ENCODE assay signal across 1 cellular context in the genomic region with DNA sequence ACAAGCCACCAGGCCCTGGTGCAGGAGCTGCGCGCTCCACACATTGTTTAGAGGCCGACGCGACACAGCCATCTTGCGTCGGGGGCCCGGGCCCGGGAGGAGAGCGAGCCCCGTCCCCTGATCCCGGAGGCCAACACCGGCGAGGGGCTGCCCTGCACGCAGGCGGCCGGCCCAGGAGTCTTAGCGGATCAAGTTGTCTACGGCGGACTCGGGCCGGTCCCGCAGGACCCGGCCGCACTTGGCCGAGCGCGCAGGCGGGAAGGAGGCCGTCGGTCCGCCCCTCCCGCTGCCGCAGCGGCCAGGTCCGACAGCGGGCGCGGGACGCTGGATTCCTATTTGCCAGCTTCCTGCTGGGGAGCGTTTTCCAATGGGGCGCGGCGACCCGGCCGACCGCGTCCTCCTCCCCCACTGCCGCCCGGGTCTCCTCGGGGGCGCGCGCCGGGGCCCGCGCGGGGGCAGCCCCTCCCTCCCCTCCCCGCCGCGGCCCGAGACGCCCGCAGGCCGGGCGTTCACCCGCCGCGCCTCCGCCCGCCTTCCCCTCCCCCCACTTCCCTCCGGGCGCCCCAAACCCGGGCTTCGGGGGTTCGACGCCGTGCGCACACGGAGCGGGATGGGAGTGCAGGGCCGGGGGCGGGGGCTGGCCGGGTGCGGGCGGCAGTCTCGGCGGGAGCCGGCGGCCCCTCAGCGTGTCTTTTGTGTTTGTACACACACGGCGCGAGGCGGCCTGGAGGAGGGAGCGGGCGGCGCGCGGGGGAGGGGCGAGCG.
TF ChIP-seq lines count a peak whose summit lies in the region.

No MANE protein-coding gene starts in this region.

TF ChIP-seq in K562, 482 proteins besides CTCF, POLR2A, EP300 and RAD21 (continued from another document and continues in another):
- TF ChIP-seq ZNF445 (CRISPR knock-in tag; IDR thresholded peaks at IDR 0.05; ENCODE audit: low read depth) = no peak
- peak; percentile 73 for TF ChIP-seq GABPB1 (CRISPR knock-in tag; IDR thresholded peaks at IDR 0.05)
- TF ChIP-seq TAL1 (IDR thresholded peaks at IDR 0.05) = no peak
- no peak; the same call in 1 of the 2 replicates for TF ChIP-seq MXI1 (IDR thresholded peaks at IDR 0.05; ENCODE audit: low read depth, low read length)
- TF ChIP-seq SRSF7 (optimal IDR thresholded peaks at IDR 0.05; ENCODE audit: low read depth, low read length) = no peak
- TF ChIP-seq, protein P1, sequence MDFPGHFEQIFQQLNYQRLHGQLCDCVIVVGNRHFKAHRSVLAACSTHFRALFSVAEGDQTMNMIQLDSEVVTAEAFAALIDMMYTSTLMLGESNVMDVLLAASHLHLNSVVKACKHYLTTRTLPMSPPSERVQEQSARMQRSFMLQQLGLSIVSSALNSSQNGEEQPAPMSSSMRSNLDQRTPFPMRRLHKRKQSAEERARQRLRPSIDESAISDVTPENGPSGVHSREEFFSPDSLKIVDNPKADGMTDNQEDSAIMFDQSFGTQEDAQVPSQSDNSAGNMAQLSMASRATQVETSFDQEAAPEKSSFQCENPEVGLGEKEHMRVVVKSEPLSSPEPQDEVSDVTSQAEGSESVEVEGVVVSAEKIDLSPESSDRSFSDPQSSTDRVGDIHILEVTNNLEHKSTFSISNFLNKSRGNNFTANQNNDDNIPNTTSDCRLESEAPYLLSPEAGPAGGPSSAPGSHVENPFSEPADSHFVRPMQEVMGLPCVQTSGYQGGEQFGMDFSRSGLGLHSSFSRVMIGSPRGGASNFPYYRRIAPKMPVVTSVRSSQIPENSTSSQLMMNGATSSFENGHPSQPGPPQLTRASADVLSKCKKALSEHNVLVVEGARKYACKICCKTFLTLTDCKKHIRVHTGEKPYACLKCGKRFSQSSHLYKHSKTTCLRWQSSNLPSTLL (IDR thresholded peaks at IDR 0.05) = no peak
- TF ChIP-seq ZNF134 (CRISPR knock-in tag; conservative IDR thresholded peaks at IDR 0.05) = no peak
- no peak for TF ChIP-seq NFE2 (IDR thresholded peaks at IDR 0.05; ENCODE audit: low read depth)
- TF ChIP-seq, protein P2, sequence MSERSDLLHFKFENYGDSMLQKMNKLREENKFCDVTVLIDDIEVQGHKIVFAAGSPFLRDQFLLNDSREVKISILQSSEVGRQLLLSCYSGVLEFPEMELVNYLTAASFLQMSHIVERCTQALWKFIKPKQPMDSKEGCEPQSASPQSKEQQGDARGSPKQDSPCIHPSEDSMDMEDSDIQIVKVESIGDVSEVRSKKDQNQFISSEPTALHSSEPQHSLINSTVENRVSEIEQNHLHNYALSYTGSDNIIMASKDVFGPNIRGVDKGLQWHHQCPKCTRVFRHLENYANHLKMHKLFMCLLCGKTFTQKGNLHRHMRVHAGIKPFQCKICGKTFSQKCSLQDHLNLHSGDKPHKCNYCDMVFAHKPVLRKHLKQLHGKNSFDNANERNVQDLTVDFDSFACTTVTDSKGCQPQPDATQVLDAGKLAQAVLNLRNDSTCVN (CRISPR knock-in tag; IDR thresholded peaks at IDR 0.05) = no peak
- TF ChIP-seq ZEB2 (IDR thresholded peaks at IDR 0.05) = no peak
- 0 out of 2 replicates have a peak, but pooled peaks have one; percentile 17 for TF ChIP-seq JUND (IDR thresholded peaks at IDR 0.05; ENCODE audit: borderline replicate concordance, low read depth, low read length)
- 0 out of 3 replicates have a peak, but pooled peaks have one; percentile 36 for TF ChIP-seq JUND (tag; IDR thresholded peaks at IDR 0.05; ENCODE audit: borderline replicate concordance, low read depth, low read length)
- TF ChIP-seq FOXJ3 (CRISPR knock-in tag; IDR thresholded peaks at IDR 0.05) = no peak
- TF ChIP-seq, protein P3, sequence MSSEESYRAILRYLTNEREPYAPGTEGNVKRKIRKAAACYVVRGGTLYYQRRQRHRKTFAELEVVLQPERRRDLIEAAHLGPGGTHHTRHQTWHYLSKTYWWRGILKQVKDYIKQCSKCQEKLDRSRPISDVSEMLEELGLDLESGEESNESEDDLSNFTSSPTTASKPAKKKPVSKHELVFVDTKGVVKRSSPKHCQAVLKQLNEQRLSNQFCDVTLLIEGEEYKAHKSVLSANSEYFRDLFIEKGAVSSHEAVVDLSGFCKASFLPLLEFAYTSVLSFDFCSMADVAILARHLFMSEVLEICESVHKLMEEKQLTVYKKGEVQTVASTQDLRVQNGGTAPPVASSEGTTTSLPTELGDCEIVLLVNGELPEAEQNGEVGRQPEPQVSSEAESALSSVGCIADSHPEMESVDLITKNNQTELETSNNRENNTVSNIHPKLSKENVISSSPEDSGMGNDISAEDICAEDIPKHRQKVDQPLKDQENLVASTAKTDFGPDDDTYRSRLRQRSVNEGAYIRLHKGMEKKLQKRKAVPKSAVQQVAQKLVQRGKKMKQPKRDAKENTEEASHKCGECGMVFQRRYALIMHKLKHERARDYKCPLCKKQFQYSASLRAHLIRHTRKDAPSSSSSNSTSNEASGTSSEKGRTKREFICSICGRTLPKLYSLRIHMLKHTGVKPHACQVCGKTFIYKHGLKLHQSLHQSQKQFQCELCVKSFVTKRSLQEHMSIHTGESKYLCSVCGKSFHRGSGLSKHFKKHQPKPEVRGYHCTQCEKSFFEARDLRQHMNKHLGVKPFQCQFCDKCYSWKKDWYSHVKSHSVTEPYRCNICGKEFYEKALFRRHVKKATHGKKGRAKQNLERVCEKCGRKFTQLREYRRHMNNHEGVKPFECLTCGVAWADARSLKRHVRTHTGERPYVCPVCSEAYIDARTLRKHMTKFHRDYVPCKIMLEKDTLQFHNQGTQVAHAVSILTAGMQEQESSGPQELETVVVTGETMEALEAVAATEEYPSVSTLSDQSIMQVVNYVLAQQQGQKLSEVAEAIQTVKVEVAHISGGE (CRISPR knock-in tag; IDR thresholded peaks at IDR 0.05) = peak in 1 of 3 experiments; percentile 82; a peak in 2 of 6 replicates
- TF ChIP-seq RFX1 (IDR thresholded peaks at IDR 0.05) = no peak
- no peak for TF ChIP-seq CBFB (CRISPR knock-in tag; IDR thresholded peaks at IDR 0.05)
- TF ChIP-seq, protein P4, sequence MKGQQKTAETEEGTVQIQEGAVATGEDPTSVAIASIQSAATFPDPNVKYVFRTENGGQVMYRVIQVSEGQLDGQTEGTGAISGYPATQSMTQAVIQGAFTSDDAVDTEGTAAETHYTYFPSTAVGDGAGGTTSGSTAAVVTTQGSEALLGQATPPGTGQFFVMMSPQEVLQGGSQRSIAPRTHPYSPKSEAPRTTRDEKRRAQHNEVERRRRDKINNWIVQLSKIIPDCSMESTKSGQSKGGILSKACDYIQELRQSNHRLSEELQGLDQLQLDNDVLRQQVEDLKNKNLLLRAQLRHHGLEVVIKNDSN (CRISPR knock-in tag; IDR thresholded peaks at IDR 0.05) = no peak
- TF ChIP-seq POLR2AphosphoS5 (IDR thresholded peaks at IDR 0.05; ENCODE audit: control insufficient read depth, insufficient read depth, low read depth, low read length) = no peak
- TF ChIP-seq FOXK1 (CRISPR knock-in tag; IDR thresholded peaks at IDR 0.05; ENCODE audit: borderline replicate concordance) = peak; percentile 83; the same call in 1 of the 2 replicates
- no peak for TF ChIP-seq CREBBP (IDR thresholded peaks at IDR 0.05; ENCODE audit: low read depth, low read length)
- TF ChIP-seq HNRNPL (IDR thresholded peaks at IDR 0.05; ENCODE audit: low read depth, low read length) = no peak
- TF ChIP-seq ZNF57 (CRISPR knock-in tag; IDR thresholded peaks at IDR 0.05) = no peak
- TF ChIP-seq MTA2 (IDR thresholded peaks at IDR 0.05; ENCODE audit: low read depth) = no peak
- TF ChIP-seq PRPF4 (IDR thresholded peaks at IDR 0.05; ENCODE audit: insufficient read depth, low read depth, low read length, poor library complexity, severe bottlenecking) = no peak
- no peak for TF ChIP-seq THRAP3 (IDR thresholded peaks at IDR 0.05; ENCODE audit: borderline replicate concordance)
- no peak for TF ChIP-seq NEUROD1 (IDR thresholded peaks at IDR 0.05; ENCODE audit: borderline replicate concordance, low read depth, low read length, partially characterized antibody)
- TF ChIP-seq SMARCB1 (IDR thresholded peaks at IDR 0.05; ENCODE audit: insufficient read length, low read depth) = peak; percentile 23
- no peak for TF ChIP-seq TSC22D4 (tag; IDR thresholded peaks at IDR 0.05)
- TF ChIP-seq SREBF1 (IDR thresholded peaks at IDR 0.05; ENCODE audit: borderline replicate concordance, low read depth, low read length) = no peak
- TF ChIP-seq SETDB1 (IDR thresholded peaks at IDR 0.05; ENCODE audit: low read length) = no peak
- peak; percentile 41; the same call in 1 of the 2 replicates for TF ChIP-seq BACH1 (tag; IDR thresholded peaks at IDR 0.05)
- no peak for TF ChIP-seq TOE1 (IDR thresholded peaks at IDR 0.05; ENCODE audit: borderline replicate concordance)
- no peak for TF ChIP-seq TOE1 (CRISPR knock-in tag; IDR thresholded peaks at IDR 0.05; ENCODE audit: borderline replicate concordance, low read depth)
- TF ChIP-seq, protein P5, sequence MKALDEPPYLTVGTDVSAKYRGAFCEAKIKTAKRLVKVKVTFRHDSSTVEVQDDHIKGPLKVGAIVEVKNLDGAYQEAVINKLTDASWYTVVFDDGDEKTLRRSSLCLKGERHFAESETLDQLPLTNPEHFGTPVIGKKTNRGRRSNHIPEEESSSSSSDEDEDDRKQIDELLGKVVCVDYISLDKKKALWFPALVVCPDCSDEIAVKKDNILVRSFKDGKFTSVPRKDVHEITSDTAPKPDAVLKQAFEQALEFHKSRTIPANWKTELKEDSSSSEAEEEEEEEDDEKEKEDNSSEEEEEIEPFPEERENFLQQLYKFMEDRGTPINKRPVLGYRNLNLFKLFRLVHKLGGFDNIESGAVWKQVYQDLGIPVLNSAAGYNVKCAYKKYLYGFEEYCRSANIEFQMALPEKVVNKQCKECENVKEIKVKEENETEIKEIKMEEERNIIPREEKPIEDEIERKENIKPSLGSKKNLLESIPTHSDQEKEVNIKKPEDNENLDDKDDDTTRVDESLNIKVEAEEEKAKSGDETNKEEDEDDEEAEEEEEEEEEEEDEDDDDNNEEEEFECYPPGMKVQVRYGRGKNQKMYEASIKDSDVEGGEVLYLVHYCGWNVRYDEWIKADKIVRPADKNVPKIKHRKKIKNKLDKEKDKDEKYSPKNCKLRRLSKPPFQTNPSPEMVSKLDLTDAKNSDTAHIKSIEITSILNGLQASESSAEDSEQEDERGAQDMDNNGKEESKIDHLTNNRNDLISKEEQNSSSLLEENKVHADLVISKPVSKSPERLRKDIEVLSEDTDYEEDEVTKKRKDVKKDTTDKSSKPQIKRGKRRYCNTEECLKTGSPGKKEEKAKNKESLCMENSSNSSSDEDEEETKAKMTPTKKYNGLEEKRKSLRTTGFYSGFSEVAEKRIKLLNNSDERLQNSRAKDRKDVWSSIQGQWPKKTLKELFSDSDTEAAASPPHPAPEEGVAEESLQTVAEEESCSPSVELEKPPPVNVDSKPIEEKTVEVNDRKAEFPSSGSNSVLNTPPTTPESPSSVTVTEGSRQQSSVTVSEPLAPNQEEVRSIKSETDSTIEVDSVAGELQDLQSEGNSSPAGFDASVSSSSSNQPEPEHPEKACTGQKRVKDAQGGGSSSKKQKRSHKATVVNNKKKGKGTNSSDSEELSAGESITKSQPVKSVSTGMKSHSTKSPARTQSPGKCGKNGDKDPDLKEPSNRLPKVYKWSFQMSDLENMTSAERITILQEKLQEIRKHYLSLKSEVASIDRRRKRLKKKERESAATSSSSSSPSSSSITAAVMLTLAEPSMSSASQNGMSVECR (CRISPR knock-in tag; IDR thresholded peaks at IDR 0.05) = peak; percentile 63
- peak; percentile 93 for TF ChIP-seq U2AF1 (optimal IDR thresholded peaks at IDR 0.05; ENCODE audit: low read depth, low read length)
- TF ChIP-seq, protein P6, sequence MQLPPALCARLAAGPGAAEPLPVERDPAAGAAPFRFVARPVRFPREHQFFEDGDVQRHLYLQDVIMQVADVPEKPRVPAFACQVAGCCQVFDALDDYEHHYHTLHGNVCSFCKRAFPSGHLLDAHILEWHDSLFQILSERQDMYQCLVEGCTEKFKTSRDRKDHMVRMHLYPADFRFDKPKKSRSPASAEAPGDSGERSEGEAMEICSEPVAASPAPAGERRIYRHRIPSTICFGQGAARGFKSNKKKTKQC (CRISPR knock-in tag; IDR thresholded peaks at IDR 0.05) = no peak
- TF ChIP-seq MTA1 (IDR thresholded peaks at IDR 0.05; ENCODE audit: borderline replicate concordance) = no peak
- no peak for TF ChIP-seq ZNF778 (CRISPR knock-in tag; IDR thresholded peaks at IDR 0.05)
- TF ChIP-seq LCOR (CRISPR knock-in tag; IDR thresholded peaks at IDR 0.05) = no peak; the same call in 1 of the 2 replicates
- TF ChIP-seq, protein P7, sequence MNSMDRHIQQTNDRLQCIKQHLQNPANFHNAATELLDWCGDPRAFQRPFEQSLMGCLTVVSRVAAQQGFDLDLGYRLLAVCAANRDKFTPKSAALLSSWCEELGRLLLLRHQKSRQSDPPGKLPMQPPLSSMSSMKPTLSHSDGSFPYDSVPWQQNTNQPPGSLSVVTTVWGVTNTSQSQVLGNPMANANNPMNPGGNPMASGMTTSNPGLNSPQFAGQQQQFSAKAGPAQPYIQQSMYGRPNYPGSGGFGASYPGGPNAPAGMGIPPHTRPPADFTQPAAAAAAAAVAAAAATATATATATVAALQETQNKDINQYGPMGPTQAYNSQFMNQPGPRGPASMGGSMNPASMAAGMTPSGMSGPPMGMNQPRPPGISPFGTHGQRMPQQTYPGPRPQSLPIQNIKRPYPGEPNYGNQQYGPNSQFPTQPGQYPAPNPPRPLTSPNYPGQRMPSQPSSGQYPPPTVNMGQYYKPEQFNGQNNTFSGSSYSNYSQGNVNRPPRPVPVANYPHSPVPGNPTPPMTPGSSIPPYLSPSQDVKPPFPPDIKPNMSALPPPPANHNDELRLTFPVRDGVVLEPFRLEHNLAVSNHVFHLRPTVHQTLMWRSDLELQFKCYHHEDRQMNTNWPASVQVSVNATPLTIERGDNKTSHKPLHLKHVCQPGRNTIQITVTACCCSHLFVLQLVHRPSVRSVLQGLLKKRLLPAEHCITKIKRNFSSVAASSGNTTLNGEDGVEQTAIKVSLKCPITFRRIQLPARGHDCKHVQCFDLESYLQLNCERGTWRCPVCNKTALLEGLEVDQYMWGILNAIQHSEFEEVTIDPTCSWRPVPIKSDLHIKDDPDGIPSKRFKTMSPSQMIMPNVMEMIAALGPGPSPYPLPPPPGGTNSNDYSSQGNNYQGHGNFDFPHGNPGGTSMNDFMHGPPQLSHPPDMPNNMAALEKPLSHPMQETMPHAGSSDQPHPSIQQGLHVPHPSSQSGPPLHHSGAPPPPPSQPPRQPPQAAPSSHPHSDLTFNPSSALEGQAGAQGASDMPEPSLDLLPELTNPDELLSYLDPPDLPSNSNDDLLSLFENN (IDR thresholded peaks at IDR 0.05; ENCODE audit: low read depth in 2 of 2, low read length in 2 of 2) = 0 out of 4 replicates have a peak, but pooled peaks of 1 of the 2 experiments have one; percentile 39
- TF ChIP-seq CCNT2 (IDR thresholded peaks at IDR 0.05; ENCODE audit: borderline replicate concordance, extremely low read depth, insufficient read length, low read depth, low read length) = peak; percentile 93
- TF ChIP-seq, protein P8, sequence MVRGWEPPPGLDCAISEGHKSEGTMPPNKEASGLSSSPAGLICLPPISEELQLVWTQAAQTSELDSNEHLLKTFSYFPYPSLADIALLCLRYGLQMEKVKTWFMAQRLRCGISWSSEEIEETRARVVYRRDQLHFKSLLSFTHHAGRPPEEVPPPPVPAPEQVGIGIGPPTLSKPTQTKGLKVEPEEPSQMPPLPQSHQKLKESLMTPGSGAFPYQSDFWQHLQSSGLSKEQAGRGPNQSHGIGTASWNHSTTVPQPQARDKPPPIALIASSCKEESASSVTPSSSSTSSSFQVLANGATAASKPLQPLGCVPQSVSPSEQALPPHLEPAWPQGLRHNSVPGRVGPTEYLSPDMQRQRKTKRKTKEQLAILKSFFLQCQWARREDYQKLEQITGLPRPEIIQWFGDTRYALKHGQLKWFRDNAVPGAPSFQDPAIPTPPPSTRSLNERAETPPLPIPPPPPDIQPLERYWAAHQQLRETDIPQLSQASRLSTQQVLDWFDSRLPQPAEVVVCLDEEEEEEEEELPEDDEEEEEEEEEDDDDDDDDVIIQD (CRISPR knock-in tag; IDR thresholded peaks at IDR 0.05) = no peak
